8 cellular contexts compared by ENCODE assay signal in the genomic region with DNA sequence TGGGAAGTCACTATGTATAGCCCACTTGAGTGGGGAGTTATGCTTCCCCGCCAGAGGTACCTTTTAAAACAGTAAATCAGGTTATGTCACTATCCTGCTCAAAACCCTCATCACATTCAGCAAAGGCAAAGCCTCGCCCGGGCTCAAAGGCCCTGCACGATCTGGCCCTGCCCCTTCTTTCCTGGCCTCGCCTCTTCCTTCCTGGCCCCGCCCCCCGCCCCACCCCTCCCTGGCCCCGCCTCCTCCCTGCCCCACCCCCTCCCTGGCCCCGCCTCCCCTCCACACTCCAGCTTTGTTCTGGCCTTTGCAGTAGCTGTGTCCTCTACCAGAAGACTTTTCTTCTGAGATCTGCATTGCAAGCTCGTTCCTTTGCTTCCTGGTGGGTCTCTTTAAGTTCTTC. TPM values are rescaled to one million over a fixed set of nuclear protein-coding genes. Genes with fewer than 3 reads are reported as not detected.
A peak's percentile ranks its signal among the peaks of the same experiment; 100 is the strongest.
DNase-seq lines count a peak whose midpoint lies in the region; ATAC-seq, FAIRE-seq and TF ChIP-seq lines count a peak whose summit lies in the region.

No MANE protein-coding gene starts in this region.

- H3K23ac ChIP-seq in H1 (ENCODE audit: insufficient read length): no peak overlapping the region

- H4K8ac ChIP-seq in H1 (ENCODE audit: extremely low read depth, insufficient read depth, low read length): no peak overlapping the region

- H4K20me1 ChIP-seq in mammary epithelial cell (ENCODE audit: insufficient read depth, low read length): no peaks in the 10 kb centered on the region
- no peaks in the 10 kb centered on the region for H4K20me1 ChIP-seq in H1 (replicated peaks in 1 of 2; ENCODE audit: control insufficient read depth in 1 of 2, insufficient read depth in 2 of 2, low read length in 2 of 2)

- H2AFZ ChIP-seq in mammary epithelial cell (ENCODE audit: low read depth, low read length) (no peak overlapping the region), H1 (ENCODE audit: low read length) (peak overlapping the region; percentile 77; the same call in 1 of the 2 replicates)

- FAIRE-seq in H1 (lab: Jason Lieb, UNC): peak; percentile 24

- H3K27me3 ChIP-seq in mammary epithelial cell (ENCODE audit: insufficient read depth, low read length): no peaks in the 10 kb centered on the region
- H3K27me3 ChIP-seq in H1 (replicated peaks in 1 of 4; ENCODE audit: control insufficient read depth in 3 of 4, extremely low read depth in 1 of 4, insufficient read depth in 3 of 4, low read length in 3 of 4): no peaks in the 10 kb centered on the region; a peak in 1 of 7 replicates

- TF ChIP-seq CTCF in mammary epithelial cell (conservative IDR thresholded peaks at IDR 0.05 in 1 of 2, IDR thresholded peaks at IDR 0.05 in 1 of 2; ENCODE audit: extremely low read depth in 1 of 2, insufficient read depth in 1 of 2, low read depth in 1 of 2, low read length in 2 of 2) (no peak), H1 (IDR thresholded peaks at IDR 0.05; ENCODE audit: control extremely low read depth in 1 of 3, insufficient read depth in 1 of 3, low read depth in 1 of 3, low read length in 3 of 3) (no peak)

- no peak overlapping the region for H3K14ac ChIP-seq in H1 (ENCODE audit: insufficient read length)

- H3K9me3 Mint-ChIP-seq in T-cell: no peaks in the 10 kb centered on the region

- BruUV-seq in mammary epithelial cell (replicated peaks; lab: Mats Ljungman, UMichigan): no TSS peak

- intact Hi-C loops in mammary epithelial cell (cut with micrococcal nuclease): no loop called here

- H3K23me2 ChIP-seq in H1 (ENCODE audit: low read depth, low read length): no peaks in the 10 kb centered on the region

- H3K4me1 Mint-ChIP-seq in T-cell: peaks cover 6 to 12% (median 6%) of the 10 kb centered on the region in 3 donors

- H3K18ac ChIP-seq in H1 (ENCODE audit: extremely low read depth, low read length): no peak overlapping the region

- 0 out of 2 replicates have a peak overlapping the region, but pooled peaks have one; percentile 46 for H2BK15ac ChIP-seq in H1 (ENCODE audit: low read length)

- H3K9ac ChIP-seq in mammary epithelial cell (ENCODE audit: insufficient read depth, low read length) (no peak overlapping the region), H1 (replicated peaks in 1 of 4; ENCODE audit: extremely low read depth in 1 of 4, low read depth in 3 of 4, low read length in 3 of 4) (peak overlapping the region in 1 of 4 experiments; percentile 47; a peak in 1 of 7 replicates)

- H3K27ac Mint-ChIP-seq in T-cell: no peak overlapping the region

- H4K5ac ChIP-seq in H1 (ENCODE audit: insufficient read length, low read depth, low read length): no peak overlapping the region

- 48% methylated on average over 10 of the region's 10 CpGs for WGBS in mammary epithelial cell (ENCODE audit: low coverage, missing lambda C conversion rate)
- WGBS in H1 (ENCODE audit: extremely low coverage in 1 of 2, insufficient coverage in 1 of 2, insufficient read length in 1 of 2, insufficient replicate concordance in 2 of 2, low coverage in 1 of 2, low lambda C conversion rate in 2 of 2, missing lambda C conversion rate in 1 of 2), 2 experiments: 44% methylated on average over 4 of the region's 10 CpGs; no CpG with 5 or more reads in 1 of the 2 experiments

- H3K36me3 Mint-ChIP-seq in T-cell: no peaks in the 10 kb centered on the region

- H2BK12ac ChIP-seq in H1 (ENCODE audit: low read depth, low read length): peak overlapping the region; percentile 60; the same call in 1 of the 2 replicates

- H3K27ac ChIP-seq in mammary epithelial cell (ENCODE audit: insufficient read depth, low read depth, low read length) (no peak overlapping the region), H1 (ENCODE audit: low read depth, low read length) (no peak overlapping the region)

- POLR2A ChIA-PET in T-cell (lab: Charles Lee): interaction anchor here in 1 of 2 donors (0.7 kb wide), 1 partner anchor 240 kb away, joined by 3 read pairs; no protein-coding TSS in a partner anchor
- POLR2A ChIA-PET in H1 (lab: Charles Lee; ENCODE audit: partially characterized antibody): interaction anchor here (0.8 to 1.2 kb wide), 2 partner anchors 9 to 36 kb away, joined by 3 to 4 read pairs; a partner anchor contains a TSS

- H2BK5ac ChIP-seq in H1 (ENCODE audit: low read depth, low read length): no peak overlapping the region

- in situ Hi-C loops in T47D (cut with HindIII; ENCODE audit: low pct_unique_long_range_greater_than_20kb, low sequenced_read_pairs) (no loop called here), mammary epithelial cell (cut with MboI; ENCODE audit: low sequenced_read_pairs in 2 of 2) (no loop called here)

- no peak overlapping the region for H3K4me2 ChIP-seq in mammary epithelial cell (ENCODE audit: insufficient read depth, low read depth, low read length)
- H3K4me2 ChIP-seq in H1 (ENCODE audit: insufficient read depth in 1 of 2, low read depth in 2 of 2, low read length in 2 of 2): peak overlapping the region; percentile 30 to 45; a peak in 2 of 4 replicates

- no peak for TF ChIP-seq RAD21 in H1 (IDR thresholded peaks at IDR 0.05 in 1 of 2, conservative IDR thresholded peaks at IDR 0.05 in 1 of 2; ENCODE audit: low read depth in 2 of 2, low read length in 2 of 2)

- H3K27me3 Mint-ChIP-seq in T-cell: peaks cover 0 to 9% of the 10 kb centered on the region in 2 donors

- H3K56ac ChIP-seq in H1 (replicated peaks; ENCODE audit: insufficient read length, low read depth, low read length): no peak overlapping the region

- H3K79me1 ChIP-seq in H1 (ENCODE audit: low read depth, low read length): no peaks in the 10 kb centered on the region

- H2BK20ac ChIP-seq in H1 (ENCODE audit: low read length): 0 out of 2 replicates have a peak overlapping the region, but pooled peaks have one; percentile 61

- H4K91ac ChIP-seq in H1 (replicated peaks; ENCODE audit: insufficient read length, low read length): no peak overlapping the region

- dilution Hi-C loops in mammary epithelial cell (cut with HindIII; ENCODE audit: low sequenced_read_pairs): no loop called here

- H3K79me2 ChIP-seq in mammary epithelial cell (ENCODE audit: insufficient read depth, low read length): no peaks in the 10 kb centered on the region
- no peaks in the 10 kb centered on the region for H3K79me2 ChIP-seq in H1 (ENCODE audit: control insufficient read depth in 1 of 2, insufficient read depth in 2 of 2, low read length in 2 of 2)

- ATAC-seq in T-cell (replicated peaks in 1 of 4) (peak in 3 of 4 experiments; percentile 43 to 63 (median 43)), GM19035 (IDR thresholded peaks at IDR 0.05; ENCODE audit: unreplicated experiment) (no peak), GM18873 (IDR thresholded peaks at IDR 0.05; ENCODE audit: low FRiP score, unreplicated experiment) (no peak)

- H3K4me1 ChIP-seq in mammary epithelial cell (ENCODE audit: insufficient read depth, low read length): peaks cover 2% of the 10 kb centered on the region
- peaks cover 0 to 11% (median 2%) of the 10 kb centered on the region in 4 experiments; a peak in 5 of 7 replicates for H3K4me1 ChIP-seq in H1 (replicated peaks in 1 of 4; ENCODE audit: control insufficient read depth in 3 of 4, insufficient read depth in 4 of 4, low read length in 3 of 4)

- H3K36me3 ChIP-seq in mammary epithelial cell (ENCODE audit: insufficient read depth, low read length) (peaks cover under 1% of the 10 kb centered on the region), H1 (ENCODE audit: control insufficient read depth in 2 of 4, insufficient read depth in 4 of 4, low read length in 3 of 4) (peaks cover 0 to 14% (median 3%) of the 10 kb centered on the region in 4 experiments; a peak in 4 of 8 replicates)

- CTCF ChIA-PET in mammary epithelial cell (lab: Charles Lee; ENCODE audit: low non-redundant PET) (no interaction called here), T-cell (lab: Charles Lee) (no interaction called here), H1 (lab: Charles Lee; ENCODE audit: partially characterized antibody) (no interaction called here)

- no peak overlapping the region for H2BK120ac ChIP-seq in H1 (replicated peaks; ENCODE audit: low read depth, low read length)

- TF ChIP-seq POLR2A in H1 (IDR thresholded peaks at IDR 0.05; ENCODE audit: control extremely low read depth in 1 of 2, low read depth in 2 of 2, low read length in 2 of 2): no peak

- DNase-seq in T47D (ENCODE audit: low read depth in 1 of 2, low spot score in 1 of 2) (peak; percentile 70 to 86), mammary epithelial cell (no peak), T-cell (peak in 18 of 34 experiments; percentile 4 to 33 (median 15)), H1 (ENCODE audit: low read depth in 1 of 2, low spot score in 2 of 2) (no peak), NCI-H446 (lab: John Stamatoyannopoulos, UW) (no peak)
- peak; percentile 49 for DNase-seq in stimulated activated CD4-positive, alpha-beta T cell treated with anti-CD3 and anti-CD28 coated beads, Interleukin-15, amount 100 ng/mL, for 24 hours

- H2AK5ac ChIP-seq in H1 (ENCODE audit: low read depth, low read length): 0 out of 2 replicates have a peak overlapping the region, but pooled peaks have one; percentile 13

- TF ChIP-seq EP300 in H1 (IDR thresholded peaks at IDR 0.05; ENCODE audit: borderline replicate concordance in 1 of 2, low read depth in 2 of 2, low read length in 2 of 2): no peak

- H3K4ac ChIP-seq in H1 (replicated peaks; ENCODE audit: insufficient read length, low read depth, low read length): no peak overlapping the region

- H3K9me3 ChIP-seq in mammary epithelial cell (replicated peaks; ENCODE audit: insufficient read depth, low read length) (no peaks in the 10 kb centered on the region), H1 (ENCODE audit: insufficient read depth in 2 of 2, low read depth in 1 of 2, low read length in 1 of 2) (no peaks in the 10 kb centered on the region)

- no peak overlapping the region for H3K4me3 ChIP-seq in mammary epithelial cell (replicated peaks in 1 of 3; ENCODE audit: insufficient read depth in 1 of 3, low read depth in 2 of 3, low read length in 3 of 3)
- H3K4me3 ChIP-seq in H1 (ENCODE audit: extremely low read depth in 1 of 4, insufficient read depth in 2 of 4, low read depth in 3 of 4, low read length in 4 of 4): no peak overlapping the region

- H3K4me3 Mint-ChIP-seq in T-cell: no peak overlapping the region

RNA-seq across cellular contexts. Expression of a gene that starts 6.6 kb away (rescaled TPM):
- not detected for total RNA-seq in mammary epithelial cell
- not detected for polyA plus RNA-seq in mammary epithelial cell
- not detected for polyA minus RNA-seq in mammary epithelial cell
- under 1 TPM in 2 of 5 donors, not detected in 3; 0.07 to 0.13 TPM for total RNA-seq in T-cell
- total RNA-seq in H1 (2021; fragmentation: NEBNext Ultra II Directional; extraction: Animal tissue kit (Norgen Biotek cat#: 25700)): 0.74 and 0.94 TPM in 2 replicates
- polyA plus RNA-seq in H1 (2011; rRNA removed): 0.48 and 1.0 TPM in 2 replicates
- polyA plus RNA-seq in H1 (2011; cell fraction: cytosol; rRNA removed): 0.62 TPM
- polyA plus RNA-seq in H1 (2011; cell fraction: nucleus; rRNA removed): 3.5 TPM
- 4.6 to 16.0 TPM (median 12.2 TPM) in 4 replicates for polyA plus RNA-seq in H1 (2012, experiment 1 of 2)
- 2.3 TPM for polyA plus RNA-seq in H1 (2012, experiment 2 of 2)
- 1.1 TPM for polyA plus RNA-seq in H1 (2013, experiment 1 of 2)
- polyA plus RNA-seq in H1 (2013, experiment 2 of 2): 0.92 TPM
- polyA minus RNA-seq in H1 (2011; rRNA and poly(A)+ RNA removed): 0.24 and 0.76 TPM in 2 replicates
- polyA minus RNA-seq in H1 (2011; cell fraction: cytosol; rRNA and poly(A)+ RNA removed): 1.1 TPM
- polyA minus RNA-seq in H1 (2011; cell fraction: nucleus; rRNA and poly(A)+ RNA removed): 1.7 TPM

RNA-seq across cellular contexts. Expression of a gene that starts 35.7 kb away (rescaled TPM):
- total RNA-seq in mammary epithelial cell (10 to 100 TPM; 33.3 to 53.5 TPM), T-cell (10 to 100 TPM; 65.8 to 95.6 (median 77.5) TPM)
- polyA plus RNA-seq in mammary epithelial cell (14.0 TPM), H1 (2011; rRNA removed) (10.1 and 12.8 TPM in 2 replicates)
- polyA minus RNA-seq in mammary epithelial cell: 25.0 TPM
- 81.5 and 83.5 TPM in 2 replicates for total RNA-seq in H1 (2021; fragmentation: NEBNext Ultra II Directional; extraction: Animal tissue kit (Norgen Biotek cat#: 25700))
- polyA plus RNA-seq in H1 (2011; cell fraction: cytosol; rRNA removed): 28.3 TPM
- 15.4 TPM for polyA plus RNA-seq in H1 (2011; cell fraction: nucleus; rRNA removed)
- 38.7 to 60.9 TPM (median 40.0 TPM) in 4 replicates for polyA plus RNA-seq in H1 (2012, experiment 1 of 2)
- 2.6 TPM for polyA plus RNA-seq in H1 (2012, experiment 2 of 2)
- 39.9 TPM for polyA plus RNA-seq in H1 (2013, experiment 1 of 2)
- polyA plus RNA-seq in H1 (2013, experiment 2 of 2): 39.8 TPM
- 32.3 and 38.6 TPM in 2 replicates for polyA minus RNA-seq in H1 (2011; rRNA and poly(A)+ RNA removed)
- polyA minus RNA-seq in H1 (2011; cell fraction: cytosol; rRNA and poly(A)+ RNA removed): 26.3 TPM
- polyA minus RNA-seq in H1 (2011; cell fraction: nucleus; rRNA and poly(A)+ RNA removed): 52.6 TPM

Comparison
In these comparisons a context has a peak if more than half of its experiments do, and no peak if none do; other contexts are left out.
1. DNase-seq: peak in T47D (2 of 2), T-cell (18 of 34) and stimulated activated CD4-positive, alpha-beta T cell treated with anti-CD3 and anti-CD28 coated beads, Interleukin-15, amount 100 ng/mL, for 24 hours (single experiment); none in mammary epithelial cell (single experiment), H1 (0 of 2) and NCI-H446 (0 of 2).
2. ATAC-seq: peak in T-cell (3 of 4); none in GM19035 (single experiment) and GM18873 (single experiment).